Comparison of ENCODE assay signal across 20 cellular contexts in genomic region chr16:35792516-35793285, GRCh38.
DNase-seq lines count a peak whose midpoint lies in the region; ATAC-seq, FAIRE-seq and TF ChIP-seq lines count a peak whose summit lies in the region.
"Had no signal": no experiment of that assay in that cellular context is flagged by ENCODE, and none has a peak within 500 bp of the region (broad histone marks: within the 10 kb centered on the region; RNA-seq: fewer than 3 reads in every experiment).

No MANE protein-coding gene starts in this region.

- H3K9me3 Mint-ChIP-seq in chondrocyte (ENCODE audit: low read depth) = peaks cover 72% of the 10 kb centered on the region

- TF ChIP-seq CTCF in HepG2 (CRISPR knock-in tag; IDR thresholded peaks at IDR 0.05) (no peak), right lobe of liver (IDR thresholded peaks at IDR 0.05) (no peak), chondrocyte (IDR thresholded peaks at IDR 0.05) (no peak), uterus (IDR thresholded peaks at IDR 0.05) (no peak)

- no peak for TF ChIP-seq RAD21 in HepG2 (CRISPR knock-in tag; IDR thresholded peaks at IDR 0.05)

- DNase-seq in HepG2 (ENCODE audit: low spot score) (no peak), right lobe of liver (no peak), chondrocyte (ENCODE audit: low spot score) (peak; percentile 79), mesendoderm (no peak), AG08396 (ENCODE audit: low spot score) (no peak), uterus (no peak)
- DNase-seq: BE2C; C1 segment of cervical spinal cord; CD4-positive, CD25-positive, alpha-beta regulatory T cell; CD8-positive, alpha-beta memory T cell; COR-L47; DMS 273 treated with DMSO at 0.1 percent for 48 hours; HCEC 1CT; IMR-90 had no signal

- H3K9me3 ChIP-seq in HepG2 (ENCODE audit: low read length) (peaks cover 99% of the 10 kb centered on the region), right lobe of liver (no peaks in the 10 kb centered on the region), uterus (no peaks in the 10 kb centered on the region)
- H3K9me3 ChIP-seq: BE2C had no signal

- no peak overlapping the region for H2BK120ac ChIP-seq in mesendoderm (ENCODE audit: low read depth, low read length)

- ATAC-seq in HepG2 (no peak), right lobe of liver (no peak)
- ATAC-seq: GM23338 had no signal

- no peak overlapping the region for H3K23ac ChIP-seq in mesendoderm (ENCODE audit: low read length)

- H4K20me1 ChIP-seq in HepG2 (ENCODE audit: insufficient read depth, low read length) = no peaks in the 10 kb centered on the region

- H3K4me3 ChIP-seq in HepG2 (replicated peaks in 1 of 3; ENCODE audit: insufficient read depth in 1 of 3, low read depth in 2 of 3, low read length in 3 of 3) (no peak overlapping the region), right lobe of liver (no peak overlapping the region), mesendoderm (ENCODE audit: low read length) (peak overlapping the region; percentile 6), uterus (no peak overlapping the region)
- H3K4me3 ChIP-seq: GM23338 had no signal

- H3K27me3 Mint-ChIP-seq in chondrocyte (ENCODE audit: low read depth) = no peaks in the 10 kb centered on the region
- H3K27me3 Mint-ChIP-seq: CD4-positive, CD25-positive, alpha-beta regulatory T cell had no signal

- no peak overlapping the region for H2AK5ac ChIP-seq in mesendoderm (ENCODE audit: low read length)

- H3K79me1 ChIP-seq in mesendoderm (ENCODE audit: low read length) = no peaks in the 10 kb centered on the region

- in situ Hi-C loops in HepG2 (cut with HindIII; ENCODE audit: extremely low pct_ligation_motif_present, low pct_unique_long_range_greater_than_20kb) = loop anchor here (25.0 kb wide), 1 partner anchor 105 kb away; no protein-coding TSS in a partner anchor

- H3K27me3 ChIP-seq in HepG2 (ENCODE audit: control insufficient read depth in 1 of 2, insufficient read depth in 2 of 2, low read length in 2 of 2) (no peaks in the 10 kb centered on the region), right lobe of liver (no peaks in the 10 kb centered on the region), mesendoderm (ENCODE audit: insufficient read depth, low read length, poor library complexity) (no peaks in the 10 kb centered on the region), uterus (no peaks in the 10 kb centered on the region)
- H3K27me3 ChIP-seq: BE2C had no signal

- CTCF ChIA-PET in HepG2 (lab: Yijun Ruan, JAX; ENCODE audit: low intra/inter-chr PET ratio, low total read pairs) = no interaction called here

- H2AFZ ChIP-seq in HepG2 (ENCODE audit: low read length) = no peak overlapping the region
- H2AFZ ChIP-seq: GM23338 had no signal

- H3K56ac ChIP-seq in mesendoderm (ENCODE audit: low read length) = no peak overlapping the region

- H3K27ac ChIP-seq in HepG2 (ENCODE audit: extremely low read length, insufficient read depth, low read length) (no peak overlapping the region), right lobe of liver (no peak overlapping the region), mesendoderm (ENCODE audit: low read depth, low read length) (no peak overlapping the region), uterus (no peak overlapping the region)
- H3K27ac ChIP-seq: HL-60 had no signal

- BruUV-seq in HepG2 (replicated peaks; lab: Mats Ljungman, UMichigan) = no TSS peak

- no peak overlapping the region for H3K18ac ChIP-seq in mesendoderm (ENCODE audit: low read length)

- TF ChIP-seq POLR2A in HepG2 (IDR thresholded peaks at IDR 0.05; ENCODE audit: insufficient read depth in 1 of 2, low read depth in 2 of 2, low read length in 2 of 2) (no peak), right lobe of liver (IDR thresholded peaks at IDR 0.05) (no peak), uterus (IDR thresholded peaks at IDR 0.05) (no peak)

- H3K36me3 Mint-ChIP-seq in chondrocyte (ENCODE audit: low read depth) = no peaks in the 10 kb centered on the region
- H3K36me3 Mint-ChIP-seq: CD4-positive, CD25-positive, alpha-beta regulatory T cell had no signal

- WGBS in HepG2 (ENCODE audit: low lambda C conversion rate) = 28% methylated on average over 22 of the region's 25 CpGs
- WGBS in right lobe of liver (ENCODE audit: insufficient coverage, low coverage, low lambda C conversion rate, missing lambda C conversion rate) = 52% methylated on average over 17 of the region's 25 CpGs
- no CpG with 5 or more reads among the region's 25 CpGs for WGBS in mesendoderm (ENCODE audit: extremely low coverage, insufficient coverage, low lambda C conversion rate)

- no peak overlapping the region for H3K4me3 Mint-ChIP-seq in chondrocyte (ENCODE audit: unreplicated experiment)
- H3K4me3 Mint-ChIP-seq: CD4-positive, CD25-positive, alpha-beta regulatory T cell; CD8-positive, alpha-beta memory T cell; GM23338 had no signal

- H3K4me2 ChIP-seq in HepG2 (ENCODE audit: low read depth, low read length) (no peak overlapping the region), mesendoderm (ENCODE audit: low read length) (no peak overlapping the region)
- H3K4me2 ChIP-seq: GM23338 had no signal

- no peak for TF ChIP-seq EP300 in HepG2 (IDR thresholded peaks at IDR 0.05; ENCODE audit: low read depth in 2 of 2, low read length in 2 of 2)
- no peak for TF ChIP-seq EP300 in HepG2 (CRISPR knock-in tag; IDR thresholded peaks at IDR 0.05; ENCODE audit: borderline replicate concordance)

- no peak overlapping the region for H4K5ac ChIP-seq in mesendoderm (ENCODE audit: low read length)

- no peak overlapping the region for H2BK5ac ChIP-seq in mesendoderm (ENCODE audit: low read length)

- POLR2A ChIA-PET in HepG2 (lab: Yijun Ruan, JAX) = no interaction called here

- H2BK15ac ChIP-seq in mesendoderm (replicated peaks; ENCODE audit: low read depth) = no peak overlapping the region

- intact Hi-C loops in HepG2 (cut with micrococcal nuclease; ENCODE audit: unreplicated experiment) (no loop called here), right lobe of liver (cut with DNase I) (loop anchor here in 1 of 2 donors (10.0 kb wide), 1 partner anchor 48 kb away; no protein-coding TSS in a partner anchor), uterus (cut with DNase I; ENCODE audit: low total_unique reads) (no loop called here)

- H3K36me3 ChIP-seq in HepG2 (replicated peaks in 1 of 2; ENCODE audit: control insufficient read depth in 1 of 2, insufficient read depth in 2 of 2, low read length in 2 of 2) (no peaks in the 10 kb centered on the region), right lobe of liver (no peaks in the 10 kb centered on the region), mesendoderm (ENCODE audit: control insufficient read depth, insufficient read depth, low read length) (no peaks in the 10 kb centered on the region), uterus (no peaks in the 10 kb centered on the region)
- H3K36me3 ChIP-seq: BE2C had no signal

- H4K8ac ChIP-seq in mesendoderm (ENCODE audit: low read depth, low read length) = no peak overlapping the region

- no peaks in the 10 kb centered on the region for H3K4me1 Mint-ChIP-seq in chondrocyte (ENCODE audit: low read depth)
- H3K4me1 Mint-ChIP-seq: CD4-positive, CD25-positive, alpha-beta regulatory T cell; CD8-positive, alpha-beta memory T cell; GM23338 had no signal

- H3K4me1 ChIP-seq in HepG2 (ENCODE audit: insufficient read depth, low read length) (no peaks in the 10 kb centered on the region), right lobe of liver (no peaks in the 10 kb centered on the region), mesendoderm (ENCODE audit: control insufficient read depth, low read depth, low read length) (no peaks in the 10 kb centered on the region), uterus (no peaks in the 10 kb centered on the region)
- H3K4me1 ChIP-seq: BE2C had no signal

- no peak for FAIRE-seq in HepG2 (lab: Jason Lieb, UNC)
- FAIRE-seq: G401.6, GM12892, GM18507, H54 had no signal

- no peaks in the 10 kb centered on the region for H3K79me2 ChIP-seq in HepG2 (ENCODE audit: insufficient read depth, low read length)
- H3K79me2 ChIP-seq in mesendoderm (ENCODE audit: control insufficient read depth, insufficient read depth, low read length) = no peaks in the 10 kb centered on the region

- H3K4ac ChIP-seq in mesendoderm (ENCODE audit: low read depth, low read length) = no peak overlapping the region

- no peak overlapping the region for H3K27ac Mint-ChIP-seq in chondrocyte (ENCODE audit: unreplicated experiment)
- H3K27ac Mint-ChIP-seq: CD4-positive, CD25-positive, alpha-beta regulatory T cell; CD8-positive, alpha-beta memory T cell; GM23338 had no signal

- H3K9ac ChIP-seq in HepG2 (ENCODE audit: insufficient read depth, low read depth, low read length) (no peak overlapping the region), mesendoderm (ENCODE audit: low read length) (no peak overlapping the region)

TF ChIP-seq in HepG2, 621 proteins besides CTCF, POLR2A, EP300 and RAD21:
- TF ChIP-seq ZNF761 (CRISPR knock-in tag; conservative IDR thresholded peaks at IDR 0.05) = no peak
- no peak for TF ChIP-seq HNRNPK (IDR thresholded peaks at IDR 0.05; ENCODE audit: low read depth, low read length, poor library complexity, severe bottlenecking)
- TF ChIP-seq TEAD3 (CRISPR knock-in tag; optimal IDR thresholded peaks at IDR 0.05; ENCODE audit: borderline replicate concordance) = no peak
- 0 out of 2 replicates have a peak, but pooled peaks have one; percentile 5 for TF ChIP-seq RFX1 (IDR thresholded peaks at IDR 0.05)
